ENCODE assay signal across 9 cellular contexts in the genomic region with DNA sequence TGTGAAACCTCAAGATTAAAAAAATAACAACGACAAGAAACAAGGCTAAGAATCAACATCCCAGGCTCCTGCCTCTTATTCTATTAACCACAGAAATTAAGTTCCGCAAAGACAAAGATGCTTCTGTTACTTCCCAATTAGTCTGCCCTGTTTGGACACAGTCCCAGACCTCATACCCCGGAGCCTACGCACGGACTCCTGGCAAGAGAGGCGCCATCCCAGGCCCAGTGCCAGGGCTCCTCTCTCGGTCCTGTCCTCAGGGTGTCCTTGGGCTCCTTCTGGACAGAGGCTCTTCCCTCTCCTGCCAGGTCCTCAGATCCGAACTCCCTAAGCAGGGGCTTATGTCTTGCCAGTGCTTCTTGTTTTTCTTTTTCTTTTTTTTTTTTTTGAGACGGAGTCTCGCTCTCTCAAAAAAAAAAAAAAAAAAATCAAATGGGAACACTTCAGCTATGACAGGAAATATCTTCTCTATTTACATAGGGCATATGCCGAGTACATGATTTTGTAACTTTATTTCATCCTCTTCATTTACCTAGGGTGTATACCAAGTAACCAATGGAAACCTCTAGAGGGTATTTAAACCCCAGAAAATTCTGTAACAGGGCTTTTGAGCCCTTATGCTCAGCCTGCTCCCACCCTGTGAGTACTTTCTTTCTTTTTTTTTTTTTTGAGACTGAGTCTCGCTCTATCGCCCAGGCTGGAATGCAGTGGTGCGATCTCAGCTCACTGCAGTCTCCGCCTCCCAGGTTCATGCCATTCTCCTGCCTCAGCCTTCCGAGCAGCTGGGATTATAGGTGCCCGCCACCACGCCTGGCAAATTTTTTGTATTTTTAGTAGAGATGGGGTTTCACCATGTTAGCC. TPM values are rescaled to one million over a fixed set of nuclear protein-coding genes. Genes with fewer than 3 reads are reported as not detected.
DNase-seq lines count a peak whose midpoint lies in the region; ATAC-seq and TF ChIP-seq lines count a peak whose summit lies in the region.
"Had no signal": no experiment of that assay in that cellular context is flagged by ENCODE, and none has a peak within 500 bp of the region (broad histone marks: within the 10 kb centered on the region; RNA-seq: fewer than 3 reads in every experiment).

No MANE protein-coding gene starts in this region.

- H3K36me3 ChIP-seq in body of pancreas (replicated peaks in 1 of 2; ENCODE audit: insufficient read depth in 1 of 2, low read depth in 2 of 2) (no peaks in the 10 kb centered on the region), thyroid gland (no peaks in the 10 kb centered on the region)

- ATAC-seq in body of pancreas (peak; percentile 81), left colon (peak; percentile 88), GM18520 (IDR thresholded peaks at IDR 0.05; ENCODE audit: unreplicated experiment) (no peak)

- H3K27ac ChIP-seq in body of pancreas (peak overlapping the region in 3 of 4 donors; percentile 41 to 72 (median 63)), thyroid gland (peak overlapping the region; percentile 89 to 93 (median 90))

- intact Hi-C loops in body of pancreas (cut with DNase I), result no loop called here
- intact Hi-C loops in left colon (cut with DNase I, micrococcal nuclease), result no loop called here
- intact Hi-C loops in thyroid gland (cut with DNase I), result no loop called here

- peaks cover 16% of the 10 kb centered on the region for H3K4me1 ChIP-seq in body of pancreas
- H3K4me1 ChIP-seq in thyroid gland, result peaks cover 11 to 33% of the 10 kb centered on the region in 2 donors

- DNase-seq in DMS53 (lab: John Stamatoyannopoulos, UW), result peak; percentile 66
- DNase-seq in DMS53 treated with DMSO at 0.1 percent for 48 hours (lab: John Stamatoyannopoulos, UW; ENCODE audit: unreplicated experiment), result no peak
- DNase-seq in body of pancreas, result peak; percentile 54 to 76 (median 72)
- peak; percentile 66 to 74 for DNase-seq in left colon
- DNase-seq in thyroid gland, result peak; percentile 93
- no peak for DNase-seq in activated CD8-positive, alpha-beta memory T cell treated with anti-CD3 and anti-CD28 coated beads, Interleukin-2, amount 50 U/mL, for 48 hours
- no peak for DNase-seq in cortex of kidney (lab: John Stamatoyannopoulos, UW)

- H3K27me3 ChIP-seq in body of pancreas (no peaks in the 10 kb centered on the region), thyroid gland (no peaks in the 10 kb centered on the region)

- H3K9me3 ChIP-seq in body of pancreas (no peaks in the 10 kb centered on the region), thyroid gland (no peaks in the 10 kb centered on the region)

- TF ChIP-seq CTCF in body of pancreas (IDR thresholded peaks at IDR 0.05) (no peak), thyroid gland (IDR thresholded peaks at IDR 0.05) (no peak)

- H3K4me3 ChIP-seq in body of pancreas, result no peak overlapping the region
- H3K4me3 ChIP-seq in thyroid gland (replicated peaks in 1 of 3), result no peak overlapping the region

- TF ChIP-seq POLR2A in body of pancreas (IDR thresholded peaks at IDR 0.05), result no peak
- TF ChIP-seq POLR2A in thyroid gland (IDR thresholded peaks at IDR 0.05), result no peak

- WGBS in body of pancreas, 2 donors, result 29 to 31% methylated on average over 18 of the region's 18 CpGs
- 19% methylated on average over 17 to 18 of the region's 18 CpGs for WGBS in thyroid gland, 2 donors

RNA-seq across cellular contexts. Expression of a gene that starts 11.7 kb away (rescaled TPM):
- total RNA-seq in body of pancreas (100 to 1,000 TPM; 145 to 157 TPM), left colon (100 to 1,000 TPM; 484 to 601 TPM), thyroid gland (100 to 1,000 TPM; 355 to 741 (median 478) TPM)

RNA-seq across cellular contexts. Expression of a gene that starts 55.5 kb away (rescaled TPM):
- total RNA-seq in body of pancreas (not detected), left colon (not detected), thyroid gland (not detected)
- total RNA-seq: B cell had no signal

Comparison
In these comparisons a context has a peak if more than half of its experiments do, and no peak if none do; other contexts are left out.
1. DNase-seq: peak in DMS53 (single experiment), body of pancreas (4 of 4), left colon (2 of 2) and thyroid gland (2 of 2); none in DMS53 treated with DMSO at 0.1 percent for 48 hours (single experiment), activated CD8-positive, alpha-beta memory T cell treated with anti-CD3 and anti-CD28 coated beads, Interleukin-2, amount 50 U/mL, for 48 hours (single experiment) and cortex of kidney (single experiment).